ENCODE assay signal across 8 cellular contexts in the genomic region with DNA sequence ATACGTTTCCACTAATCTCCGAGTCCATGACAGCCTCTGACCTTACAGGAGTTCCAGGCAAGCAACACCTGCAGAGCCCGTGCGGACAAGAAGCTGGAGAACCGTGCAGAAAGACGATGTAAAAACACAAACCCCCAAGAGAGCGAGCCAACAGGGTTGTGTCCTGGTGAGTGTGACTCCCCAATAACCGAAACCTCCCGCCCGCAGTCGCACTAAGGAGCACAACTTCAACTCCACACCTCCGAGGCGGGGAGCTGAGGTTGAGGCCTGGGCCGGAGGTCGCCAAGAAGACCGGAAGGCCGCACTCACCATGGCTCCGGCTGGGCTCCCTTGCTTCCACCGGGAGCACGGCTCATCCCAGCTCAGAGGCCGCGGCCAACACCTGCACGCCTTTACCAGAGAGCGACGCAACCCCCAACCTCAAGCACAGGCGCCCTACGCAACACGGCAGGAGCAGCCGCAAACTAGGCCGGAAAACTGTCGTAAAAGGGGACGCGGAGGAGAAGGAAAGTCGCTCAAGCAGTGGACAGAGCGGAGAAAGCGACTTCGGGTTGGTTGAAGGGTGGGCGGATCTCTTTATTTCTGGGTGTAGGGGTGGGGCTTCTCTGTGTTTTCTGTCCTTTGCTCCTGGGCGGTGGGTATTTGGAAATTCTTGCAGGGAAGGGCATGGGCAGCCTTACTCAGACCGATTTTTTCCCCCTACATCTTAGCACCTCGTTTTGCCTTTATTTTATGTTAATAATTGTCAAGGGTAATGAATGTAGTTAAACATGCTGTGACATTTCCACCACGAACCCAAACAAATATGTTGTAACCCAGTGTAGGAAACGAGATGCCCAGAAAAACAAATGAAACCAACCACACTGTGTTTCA. TPM values are rescaled to one million over a fixed set of nuclear protein-coding genes. Genes with fewer than 3 reads are reported as not detected.
A peak's percentile ranks its signal among the peaks of the same experiment; 100 is the strongest.
DNase-seq lines count a peak whose midpoint lies in the region; ATAC-seq, FAIRE-seq and TF ChIP-seq lines count a peak whose summit lies in the region.

Gene DNAJC19 (minus strand): TSS at position 446 of the 873 bp plus-strand sequence. CDS start 134 bp downstream, at position 312.

- H3K36me3 ChIP-seq in trophoblast cell (ENCODE audit: control insufficient read depth in 1 of 2, insufficient read depth in 2 of 2, low read length in 2 of 2), result peaks cover 0 to 3% of the 10 kb centered on the region in 2 experiments
- H3K36me3 ChIP-seq in transverse colon, result peaks cover 0 to 16% (median 8%) of the 10 kb centered on the region in 4 donors

- WGBS in adipose tissue, 3 donors, result 0% methylated on average over 43 of the region's 43 CpGs
- WGBS in trophoblast cell (ENCODE audit: extremely low coverage, insufficient coverage, insufficient read length), result no CpG with 5 or more reads among the region's 43 CpGs
- WGBS in transverse colon (ENCODE audit: low coverage in 1 of 2), 2 donors, result 0 to 1% methylated on average over 4 to 43 of the region's 43 CpGs

- peak within 1 kb of the TSS; percentile 67 for H4K91ac ChIP-seq in trophoblast cell (ENCODE audit: low read depth, low read length)

- peak within 1 kb of the TSS; percentile 90 for H4K12ac ChIP-seq in trophoblast cell (ENCODE audit: low read depth, low read length)

- H3K4me1 Mint-ChIP-seq in T-cell, result peaks cover 48 to 52% (median 51%) of the 10 kb centered on the region in 3 donors

- TF ChIP-seq POLR2A in GM12891 (IDR thresholded peaks at IDR 0.05; ENCODE audit: low read depth, low read length) (peak; percentile 91), transverse colon (IDR thresholded peaks at IDR 0.05) (peak; percentile 85)

- no peak for TF ChIP-seq EP300 in transverse colon (IDR thresholded peaks at IDR 0.05; ENCODE audit: low read depth)

- H3K4ac ChIP-seq in trophoblast cell (ENCODE audit: low read depth, low read length), result peak within 1 kb of the TSS; percentile 2

- no peaks in the 10 kb centered on the region for H3K9me3 ChIP-seq in trophoblast cell (ENCODE audit: insufficient read depth, low read depth, low read length)
- H3K9me3 ChIP-seq in transverse colon, result no peaks in the 10 kb centered on the region

- peak; percentile 66 for DNase-seq in GM12891 (ENCODE audit: insufficient read length, low spot score)
- peak; percentile 93 for DNase-seq in NCI-H1436 treated with DMSO at 0.1 percent for 48 hours (lab: John Stamatoyannopoulos, UW)
- peak; percentile 77 to 95 (median 90) for DNase-seq in T-cell
- peak; percentile 95 for DNase-seq in cardiac septum (ENCODE audit: low spot score)
- peak; percentile 94 to 96 for DNase-seq in trophoblast cell
- peak; percentile 95 for DNase-seq in transverse colon

- H2BK5ac ChIP-seq in trophoblast cell (ENCODE audit: low read depth, low read length, poor library complexity), result peak within 1 kb of the TSS; percentile 34

- H3K4me3 ChIP-seq in trophoblast cell (ENCODE audit: low read depth, low read length) (peak within 1 kb of the TSS; percentile 93), transverse colon (peak within 1 kb of the TSS; percentile 62 to 83 (median 78))

- H2BK12ac ChIP-seq in trophoblast cell (ENCODE audit: low read length), result no peak within 1 kb of the TSS

- in situ Hi-C loops in transverse colon (cut with MboI; ENCODE audit: low pct_ligation_motif_present in 1 of 4, low pct_unique_long_range_greater_than_20kb in 1 of 4, low sequenced_read_pairs in 3 of 4), result no loop called here

- H3K4me3 Mint-ChIP-seq in T-cell, result peak within 1 kb of the TSS; percentile 97 to 99 (median 98)

- H3K27ac Mint-ChIP-seq in T-cell, result peak within 1 kb of the TSS; percentile 92 to 95

- no peak within 1 kb of the TSS for H3K27ac ChIP-seq in adipose tissue (ENCODE audit: low read depth, low read length)
- H3K27ac ChIP-seq in trophoblast cell (ENCODE audit: low read depth, low read length), result peak within 1 kb of the TSS; percentile 68
- H3K27ac ChIP-seq in transverse colon, result peak within 1 kb of the TSS; percentile 84 to 92 (median 90)

- no peak within 1 kb of the TSS for H3K23ac ChIP-seq in trophoblast cell (ENCODE audit: low read length)

- peak within 1 kb of the TSS; percentile 94 for H2AFZ ChIP-seq in trophoblast cell (ENCODE audit: insufficient read depth, low read length, poor library complexity)

- no peak within 1 kb of the TSS for H2BK120ac ChIP-seq in trophoblast cell (ENCODE audit: insufficient read depth, low read length, poor library complexity)

- H3K79me1 ChIP-seq in trophoblast cell (ENCODE audit: low read length), result peaks cover 3% of the 10 kb centered on the region

- intact Hi-C loops in cardiac septum (cut with DNase I), result loop anchor here (1.0 kb wide), 1 partner anchor 77 kb away; the partner anchor contains the start of gene FXR1
- intact Hi-C loops in transverse colon (cut with DNase I; ENCODE audit: low total_unique reads), result no loop called here

- H3K4me2 ChIP-seq in trophoblast cell (ENCODE audit: low read length), result peak within 1 kb of the TSS; percentile 81

- H3K9me3 Mint-ChIP-seq in T-cell, result no peaks in the 10 kb centered on the region

- peak within 1 kb of the TSS; percentile 93 for H4K8ac ChIP-seq in trophoblast cell (ENCODE audit: low read depth, low read length)

- peaks cover 5% of the 10 kb centered on the region for H3K79me2 ChIP-seq in trophoblast cell (ENCODE audit: control insufficient read depth, insufficient read depth, low read length, poor library complexity)

- CTCF ChIA-PET in T-cell (lab: Charles Lee), result no interaction called here

- peak within 1 kb of the TSS; percentile 67 for H3K14ac ChIP-seq in trophoblast cell (ENCODE audit: low read length)

- TF ChIP-seq CTCF in transverse colon (IDR thresholded peaks at IDR 0.05), result no peak

- POLR2A ChIA-PET in T-cell (lab: Charles Lee), result interaction anchor here in 1 of 2 donors (0.6 kb wide), 1 partner anchor 78 kb away, joined by 4 read pairs; no protein-coding TSS in a partner anchor

- peaks cover 20% of the 10 kb centered on the region for H3K36me3 Mint-ChIP-seq in T-cell

- H3K4me1 ChIP-seq in trophoblast cell (ENCODE audit: control insufficient read depth in 1 of 2, insufficient read depth in 2 of 2, low read length in 2 of 2) (no peaks in the 10 kb centered on the region), transverse colon (peaks cover 0 to 25% (median 5%) of the 10 kb centered on the region in 4 donors)

- peak within 1 kb of the TSS; percentile 71 for H3K9ac ChIP-seq in trophoblast cell (ENCODE audit: low read length)

- no peak within 1 kb of the TSS for H2AK5ac ChIP-seq in trophoblast cell (ENCODE audit: low read length)

- H3K18ac ChIP-seq in trophoblast cell (ENCODE audit: low read length), result peak within 1 kb of the TSS; percentile 35

- H3K27me3 ChIP-seq in trophoblast cell (ENCODE audit: insufficient read depth, low read length) (no peaks in the 10 kb centered on the region), transverse colon (no peaks in the 10 kb centered on the region)

- peak; percentile 96 for FAIRE-seq in GM12891 (lab: Jason Lieb, UNC)

- peaks cover 0 to 8% of the 10 kb centered on the region in 2 donors for H3K27me3 Mint-ChIP-seq in T-cell

- ATAC-seq in HG02840 (IDR thresholded peaks at IDR 0.05; ENCODE audit: low FRiP score, unreplicated experiment), result peak; percentile 99
- peak; percentile 95 to 97 (median 96) for ATAC-seq in T-cell (replicated peaks in 1 of 4)

TF ChIP-seq in GM12891, 5 proteins besides CTCF, POLR2A, EP300 and RAD21:
- TF ChIP-seq TAF1 (IDR thresholded peaks at IDR 0.05; ENCODE audit: low read depth, low read length) (peak; percentile 76), POU2F2 (IDR thresholded peaks at IDR 0.05; ENCODE audit: low read depth, low read length) (peak; percentile 49; the same call in 1 of the 2 replicates), POLR2AphosphoS5 (IDR thresholded peaks at IDR 0.05; ENCODE audit: low read depth, low read length) (peak; percentile 92), SPI1 (IDR thresholded peaks at IDR 0.05; ENCODE audit: low read depth, low read length) (no peak)

RNA-seq across cellular contexts. Expression of gene DNAJC19, which starts in this region (rescaled TPM):
- 39.7 TPM for polyA plus RNA-seq in GM12891 (2012; ENCODE audit: low read depth, missing spikeins)
- total RNA-seq in T-cell, result 10 to 100 TPM; 29.2 to 52.6 (median 42.0) TPM
- 10 to 100 TPM; 29.1 to 59.2 (median 33.8) TPM for polyA plus RNA-seq in adipose tissue
- 62.2 TPM for total RNA-seq in cardiac septum
- polyA plus RNA-seq in trophoblast cell (2013), result 90.4 and 90.7 TPM in 2 replicates
- total RNA-seq in transverse colon, result 10 to 100 TPM; 21.7 to 49.4 (median 30.9) TPM
